Comparison of ENCODE assay signal across 1 cellular context in the genomic region with DNA sequence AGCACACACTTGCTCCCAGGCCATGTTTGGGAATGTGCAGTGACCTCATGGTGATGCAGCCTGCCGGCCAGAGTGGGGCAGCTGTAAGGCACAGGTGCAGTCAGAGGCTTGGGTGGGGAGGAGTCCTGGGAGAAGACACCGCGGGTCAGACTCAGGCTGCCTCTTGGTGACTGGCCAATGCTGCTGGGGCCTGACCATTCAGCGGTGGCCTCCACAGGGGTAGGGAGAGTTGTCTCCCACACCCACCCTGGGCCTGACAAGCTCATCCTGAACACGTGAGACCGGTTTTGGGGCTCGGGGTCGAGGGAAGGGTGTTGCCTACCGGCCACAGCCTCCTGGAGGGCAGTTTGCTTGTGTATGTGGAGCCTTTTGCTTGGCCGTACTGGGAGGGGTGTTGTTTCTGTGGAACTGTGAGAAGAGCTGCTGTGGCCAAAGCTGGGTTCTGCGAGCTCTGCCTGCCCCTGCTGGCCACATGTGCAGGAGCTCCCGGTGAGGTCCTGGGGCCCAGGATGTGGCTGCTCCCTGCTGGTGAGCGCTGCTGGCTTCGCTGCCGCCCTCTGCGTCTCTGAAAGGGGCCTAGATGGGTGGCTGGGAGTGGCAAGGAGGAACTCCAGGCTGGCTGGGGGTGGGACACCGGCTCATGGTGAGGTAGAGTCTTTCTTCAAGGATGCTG.
TF ChIP-seq lines count a peak whose summit lies in the region.

No MANE protein-coding gene starts in this region.

TF ChIP-seq in IMR-90, 13 proteins besides CTCF, POLR2A, EP300 and RAD21:
- TF ChIP-seq MXI1 (IDR thresholded peaks at IDR 0.05; ENCODE audit: borderline replicate concordance, low read depth, low read length) (no peak), RCOR1 (IDR thresholded peaks at IDR 0.05; ENCODE audit: insufficient replicate concordance, low read length) (no peak), FOS (IDR thresholded peaks at IDR 0.05; ENCODE audit: low read depth, low read length) (no peak), RFX5 (IDR thresholded peaks at IDR 0.05; ENCODE audit: low read depth, low read length) (no peak), MAFK (IDR thresholded peaks at IDR 0.05; ENCODE audit: low read depth, low read length) (no peak), BHLHE40 (IDR thresholded peaks at IDR 0.05; ENCODE audit: low read depth, low read length) (no peak), MAZ (IDR thresholded peaks at IDR 0.05; ENCODE audit: borderline replicate concordance, low read depth, low read length) (no peak)
- TF ChIP-seq, protein P1, sequence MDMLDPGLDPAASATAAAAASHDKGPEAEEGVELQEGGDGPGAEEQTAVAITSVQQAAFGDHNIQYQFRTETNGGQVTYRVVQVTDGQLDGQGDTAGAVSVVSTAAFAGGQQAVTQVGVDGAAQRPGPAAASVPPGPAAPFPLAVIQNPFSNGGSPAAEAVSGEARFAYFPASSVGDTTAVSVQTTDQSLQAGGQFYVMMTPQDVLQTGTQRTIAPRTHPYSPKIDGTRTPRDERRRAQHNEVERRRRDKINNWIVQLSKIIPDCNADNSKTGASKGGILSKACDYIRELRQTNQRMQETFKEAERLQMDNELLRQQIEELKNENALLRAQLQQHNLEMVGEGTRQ (IDR thresholded peaks at IDR 0.05; ENCODE audit: low read depth, low read length), result no peak
- TF ChIP-seq, protein P2, sequence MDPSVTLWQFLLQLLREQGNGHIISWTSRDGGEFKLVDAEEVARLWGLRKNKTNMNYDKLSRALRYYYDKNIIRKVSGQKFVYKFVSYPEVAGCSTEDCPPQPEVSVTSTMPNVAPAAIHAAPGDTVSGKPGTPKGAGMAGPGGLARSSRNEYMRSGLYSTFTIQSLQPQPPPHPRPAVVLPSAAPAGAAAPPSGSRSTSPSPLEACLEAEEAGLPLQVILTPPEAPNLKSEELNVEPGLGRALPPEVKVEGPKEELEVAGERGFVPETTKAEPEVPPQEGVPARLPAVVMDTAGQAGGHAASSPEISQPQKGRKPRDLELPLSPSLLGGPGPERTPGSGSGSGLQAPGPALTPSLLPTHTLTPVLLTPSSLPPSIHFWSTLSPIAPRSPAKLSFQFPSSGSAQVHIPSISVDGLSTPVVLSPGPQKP (IDR thresholded peaks at IDR 0.05; ENCODE audit: borderline replicate concordance, low read depth, low read length), result no peak
